ENCODE assay signal across 1 cellular context in the genomic region with DNA sequence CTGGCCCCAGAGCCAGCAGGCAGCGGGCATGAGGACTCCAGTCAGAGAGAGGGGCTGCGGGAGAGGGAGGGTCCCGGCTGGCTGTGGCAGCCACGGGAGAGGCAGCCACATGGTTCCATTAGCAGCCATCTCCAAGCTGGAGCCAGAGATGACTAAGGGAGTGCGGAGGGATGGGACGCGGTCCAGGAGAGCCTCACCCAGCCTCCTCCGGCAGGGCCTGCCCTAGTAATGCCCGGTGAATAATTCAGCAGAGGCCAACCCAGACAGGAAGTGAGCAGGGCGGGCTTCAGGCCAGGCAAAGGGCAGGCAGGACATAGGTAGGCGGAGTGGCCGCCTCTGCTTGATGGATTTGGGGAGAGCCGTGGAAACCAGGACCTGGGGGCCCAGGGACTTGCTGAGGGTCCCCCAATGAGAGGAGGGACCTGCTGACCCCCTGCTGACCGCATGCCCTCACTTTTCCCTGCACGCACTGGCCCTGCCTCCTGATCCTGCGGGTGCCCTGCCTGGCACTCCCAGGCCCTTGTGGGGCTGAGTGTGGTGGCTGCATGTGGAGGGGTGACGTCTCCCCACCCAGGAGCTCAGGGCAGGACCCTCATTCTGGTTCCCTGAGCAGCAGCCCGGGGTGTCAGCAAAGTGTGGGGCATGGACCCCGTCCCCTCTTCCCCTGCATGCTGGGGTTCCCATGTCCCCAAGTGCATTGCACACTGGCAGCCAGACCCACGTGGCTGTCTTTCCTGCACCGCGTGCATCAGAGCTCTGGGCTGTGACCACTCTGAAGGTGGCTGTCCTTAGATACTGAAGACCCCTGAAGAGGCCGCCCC.
TF ChIP-seq lines count a peak whose summit lies in the region.

No MANE protein-coding gene starts in this region.

TF ChIP-seq in HepG2, 621 proteins besides CTCF, POLR2A, EP300 and RAD21:
- TF ChIP-seq ZNF569 (CRISPR knock-in tag; IDR thresholded peaks at IDR 0.05; ENCODE audit: borderline replicate concordance): no peak
- TF ChIP-seq ZNF101 (CRISPR knock-in tag; IDR thresholded peaks at IDR 0.05; ENCODE audit: borderline replicate concordance, low read depth): no peak
- TF ChIP-seq GATAD1 (CRISPR knock-in tag; IDR thresholded peaks at IDR 0.05): no peak
- TF ChIP-seq NR2F1 (CRISPR knock-in tag; IDR thresholded peaks at IDR 0.05): no peak
- TF ChIP-seq BORCS8-MEF2B (CRISPR knock-in tag; IDR thresholded peaks at IDR 0.05): no peak
- TF ChIP-seq ARHGAP35 (CRISPR knock-in tag; IDR thresholded peaks at IDR 0.05; ENCODE audit: borderline replicate concordance): no peak
- TF ChIP-seq, protein P1, sequence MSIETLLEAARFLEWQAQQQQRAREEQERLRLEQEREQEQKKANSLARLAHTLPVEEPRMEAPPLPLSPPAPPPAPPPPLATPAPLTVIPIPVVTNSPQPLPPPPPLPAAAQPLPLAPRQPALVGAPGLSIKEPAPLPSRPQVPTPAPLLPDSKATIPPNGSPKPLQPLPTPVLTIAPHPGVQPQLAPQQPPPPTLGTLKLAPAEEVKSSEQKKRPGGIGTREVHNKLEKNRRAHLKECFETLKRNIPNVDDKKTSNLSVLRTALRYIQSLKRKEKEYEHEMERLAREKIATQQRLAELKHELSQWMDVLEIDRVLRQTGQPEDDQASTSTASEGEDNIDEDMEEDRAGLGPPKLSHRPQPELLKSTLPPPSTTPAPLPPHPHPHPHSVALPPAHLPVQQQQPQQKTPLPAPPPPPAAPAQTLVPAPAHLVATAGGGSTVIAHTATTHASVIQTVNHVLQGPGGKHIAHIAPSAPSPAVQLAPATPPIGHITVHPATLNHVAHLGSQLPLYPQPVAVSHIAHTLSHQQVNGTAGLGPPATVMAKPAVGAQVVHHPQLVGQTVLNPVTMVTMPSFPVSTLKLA (IDR thresholded peaks at IDR 0.05): peak; percentile 92
